ENCODE assay signal across 1 cellular context in genomic region chr10:88994034-88994433, GRCh38.
TF ChIP-seq lines count a peak whose summit lies in the region.

No MANE protein-coding gene starts in this region.

TF ChIP-seq in SK-N-SH, 30 proteins besides CTCF, POLR2A, EP300 and RAD21 (continued from another document):
- TF ChIP-seq REST (IDR thresholded peaks at IDR 0.05; ENCODE audit: low read depth, low read length): no peak
- TF ChIP-seq SIN3A (IDR thresholded peaks at IDR 0.05; ENCODE audit: borderline replicate concordance, low read depth, low read length): no peak
- TF ChIP-seq MEF2A (IDR thresholded peaks at IDR 0.05; ENCODE audit: borderline replicate concordance, low read depth): no peak
- no peak for TF ChIP-seq GATA2 (CRISPR knock-in tag; IDR thresholded peaks at IDR 0.05)
- no peak for TF ChIP-seq USF2 (IDR thresholded peaks at IDR 0.05; ENCODE audit: borderline replicate concordance, low read depth, low read length)
